In the genomic region with DNA sequence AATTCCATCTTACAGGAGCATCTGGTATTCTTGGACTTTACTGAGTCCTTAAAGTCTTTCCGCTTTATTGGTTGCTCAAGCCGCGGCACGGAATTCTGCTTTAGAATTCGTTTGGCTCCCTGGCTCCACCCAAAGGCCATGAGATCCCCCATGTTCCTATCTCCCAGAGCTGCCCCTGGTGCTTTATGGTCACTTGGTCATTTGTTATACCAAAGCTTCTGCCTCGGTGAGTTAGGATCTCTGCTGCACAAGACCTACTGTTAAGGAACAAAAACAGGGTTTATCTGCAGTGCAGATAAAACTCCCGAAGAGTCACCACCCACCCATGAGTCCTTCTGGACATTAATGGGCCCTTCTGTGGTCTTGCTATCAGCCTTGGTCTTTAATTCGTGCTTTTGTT, we compare ENCODE assay signal across 19 cellular contexts.
"Had no signal": no experiment of that assay in that cellular context is flagged by ENCODE, and none has a peak within 500 bp of the region (broad histone marks: within the 10 kb centered on the region; RNA-seq: fewer than 3 reads in every experiment).

No MANE protein-coding gene starts in this region.

- ATAC-seq: PC-3 had no signal

- H3K36me3 ChIP-seq: adrenal gland, MG63 had no signal

- H3K27me3 Mint-ChIP-seq: activated naive CD4-positive, alpha-beta T cell treated with anti-CD3 and anti-CD28 coated beads, Interleukin-2, amount 50 U/mL, for 24 hours had no signal

- DNase-seq: activated CD4-positive, alpha-beta T cell treated with anti-CD3 and anti-CD28 coated beads, Interleukin-2, amount 50 U/mL, for 4 hours; activated CD4-positive, CD25-positive, alpha-beta regulatory T cell treated with anti-CD3 and anti-CD28 coated beads, Interleukin-2, amount 50 U/mL, for 72 hours; activated CD8-positive, alpha-beta memory T cell treated with anti-CD3 and anti-CD28 coated beads for 24 hours; activated gamma-delta T cell; activated T-cell treated with anti-CD3 and anti-CD28 coated beads, Interleukin-2, amount 50 U/mL, for 4 hours; adrenal gland; anterior cingulate cortex; MG63; MV-4-11; NCI-H1092 treated with DMSO at 0.1 percent for 48 hours; NCI-H1417 treated with DMSO at 0.1 percent for 48 hours; NCI-H1694; NCI-H2029 treated with DMSO at 0.1 percent for 48 hours; NCI-H446; NCI-H524; PC-3; SHP77 treated with DMSO at 0.1 percent for 48 hours had no signal

- H3K27ac ChIP-seq: adrenal gland had no signal

- H3K27me3 ChIP-seq: adrenal gland had no signal

- H3K9me3 ChIP-seq: adrenal gland, MG63 had no signal

- H3K9me3 Mint-ChIP-seq: activated naive CD4-positive, alpha-beta T cell treated with anti-CD3 and anti-CD28 coated beads, Interleukin-2, amount 50 U/mL, for 24 hours; activated T-cell treated with anti-CD3 and anti-CD28 coated beads, Interleukin-2, amount 50 U/mL, for 4 hours; T-helper 1 cell treated with Interleukin-12 subunit alpha and Interleukin-12 subunit beta and Interleukin-4 antibody, amounts not matched to agents 30 μg/mL and 1 μg/mL, for 36 hours had no signal

- H3K4me3 ChIP-seq: adrenal gland, MG63 had no signal

- H3K27ac Mint-ChIP-seq: T-helper 1 cell treated with Interleukin-12 subunit alpha and Interleukin-12 subunit beta and Interleukin-4 antibody, amounts not matched to agents 30 μg/mL and 1 μg/mL, for 36 hours had no signal

- H3K4me3 Mint-ChIP-seq: activated naive CD4-positive, alpha-beta T cell treated with anti-CD3 and anti-CD28 coated beads, Interleukin-2, amount 50 U/mL, for 24 hours; activated T-cell treated with anti-CD3 and anti-CD28 coated beads, Interleukin-2, amount 50 U/mL, for 4 hours; T-helper 1 cell treated with Interleukin-12 subunit alpha and Interleukin-12 subunit beta and Interleukin-4 antibody, amounts not matched to agents 30 μg/mL and 1 μg/mL, for 36 hours had no signal

- H3K36me3 Mint-ChIP-seq: activated naive CD4-positive, alpha-beta T cell treated with anti-CD3 and anti-CD28 coated beads, Interleukin-2, amount 50 U/mL, for 24 hours had no signal

- H3K4me1 ChIP-seq: adrenal gland had no signal
